In the genomic region with DNA sequence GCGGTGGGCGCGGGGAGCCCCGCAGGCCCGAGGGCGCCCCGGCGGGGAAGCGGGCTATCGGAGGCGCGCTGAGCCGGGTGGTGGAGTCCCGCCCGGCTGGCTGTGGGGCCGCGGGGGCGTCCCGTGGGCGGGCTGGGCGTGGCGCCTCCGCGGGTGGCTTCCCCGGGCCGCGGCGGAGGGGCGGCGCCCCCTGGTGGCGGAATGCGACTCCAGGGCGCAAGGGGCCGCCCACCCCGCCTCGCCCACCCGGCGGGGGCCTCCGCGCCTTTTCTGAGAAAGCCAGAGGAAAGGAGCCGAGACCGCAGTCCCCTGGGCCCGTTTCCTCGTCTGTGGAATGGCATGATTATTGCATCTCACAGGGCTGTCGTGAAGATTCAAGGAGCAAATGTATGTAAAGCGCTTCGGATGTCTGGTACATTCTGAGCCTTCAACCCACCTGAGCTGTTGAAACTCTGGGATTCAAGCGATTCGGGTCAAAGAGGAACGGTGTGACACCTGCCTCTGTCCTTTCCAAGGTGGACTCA, we compare ENCODE assay signal across 1 cellular context.
TF ChIP-seq lines count a peak whose summit lies in the region.

No MANE protein-coding gene starts in this region.

TF ChIP-seq in IMR-90, 13 proteins besides CTCF, POLR2A, EP300 and RAD21 (continued from another document):
- TF ChIP-seq, protein P1, sequence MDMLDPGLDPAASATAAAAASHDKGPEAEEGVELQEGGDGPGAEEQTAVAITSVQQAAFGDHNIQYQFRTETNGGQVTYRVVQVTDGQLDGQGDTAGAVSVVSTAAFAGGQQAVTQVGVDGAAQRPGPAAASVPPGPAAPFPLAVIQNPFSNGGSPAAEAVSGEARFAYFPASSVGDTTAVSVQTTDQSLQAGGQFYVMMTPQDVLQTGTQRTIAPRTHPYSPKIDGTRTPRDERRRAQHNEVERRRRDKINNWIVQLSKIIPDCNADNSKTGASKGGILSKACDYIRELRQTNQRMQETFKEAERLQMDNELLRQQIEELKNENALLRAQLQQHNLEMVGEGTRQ (IDR thresholded peaks at IDR 0.05; ENCODE audit: low read depth, low read length), result no peak
- TF ChIP-seq SMC3 (IDR thresholded peaks at IDR 0.05; ENCODE audit: low read depth, low read length) (peak; percentile 52), RCOR1 (IDR thresholded peaks at IDR 0.05; ENCODE audit: insufficient replicate concordance, low read length) (no peak), CHD1 (IDR thresholded peaks at IDR 0.05; ENCODE audit: low read depth, low read length) (no peak)
- TF ChIP-seq, protein P2, sequence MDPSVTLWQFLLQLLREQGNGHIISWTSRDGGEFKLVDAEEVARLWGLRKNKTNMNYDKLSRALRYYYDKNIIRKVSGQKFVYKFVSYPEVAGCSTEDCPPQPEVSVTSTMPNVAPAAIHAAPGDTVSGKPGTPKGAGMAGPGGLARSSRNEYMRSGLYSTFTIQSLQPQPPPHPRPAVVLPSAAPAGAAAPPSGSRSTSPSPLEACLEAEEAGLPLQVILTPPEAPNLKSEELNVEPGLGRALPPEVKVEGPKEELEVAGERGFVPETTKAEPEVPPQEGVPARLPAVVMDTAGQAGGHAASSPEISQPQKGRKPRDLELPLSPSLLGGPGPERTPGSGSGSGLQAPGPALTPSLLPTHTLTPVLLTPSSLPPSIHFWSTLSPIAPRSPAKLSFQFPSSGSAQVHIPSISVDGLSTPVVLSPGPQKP (IDR thresholded peaks at IDR 0.05; ENCODE audit: borderline replicate concordance, low read depth, low read length), result no peak
TF ChIP-seq in IMR-90: peak in this region for 2.
